ENCODE assay signal across 8 cellular contexts in genomic region chr12:103799504-103800251, GRCh38. TPM values are rescaled to one million over a fixed set of nuclear protein-coding genes. Genes with fewer than 3 reads are reported as not detected.
DNase-seq lines count a peak whose midpoint lies in the region; ATAC-seq and TF ChIP-seq lines count a peak whose summit lies in the region.

No MANE protein-coding gene starts in this region.

- no peak for TF ChIP-seq CTCF in colonic mucosa (IDR thresholded peaks at IDR 0.05)

- no peaks in the 10 kb centered on the region for H3K27me3 Mint-ChIP-seq in activated T-cell treated with anti-CD3 and anti-CD28 coated beads, Interleukin-2, amount 50 U/mL, for 24 hours

- peaks cover 2% of the 10 kb centered on the region for H3K4me1 Mint-ChIP-seq in activated T-cell treated with anti-CD3 and anti-CD28 coated beads, Interleukin-2, amount 50 U/mL, for 24 hours (ENCODE audit: low read depth)
- H3K4me1 Mint-ChIP-seq in stimulated activated effector memory CD8-positive, alpha-beta T cell treated with anti-CD3 and anti-CD28 coated beads, Interleukin-12 subunit alpha, Interleukin-12 subunit beta, amount 100 ng/mL, for 72 hours = no peaks in the 10 kb centered on the region

- no peak overlapping the region for H3K4me3 ChIP-seq in colonic mucosa
- no peak overlapping the region for H3K4me3 ChIP-seq in muscle layer of duodenum (ENCODE audit: low read depth in 1 of 2, low read length in 2 of 2)

- no peaks in the 10 kb centered on the region for H3K27me3 ChIP-seq in colonic mucosa
- H3K27me3 ChIP-seq in muscle layer of duodenum (ENCODE audit: low read depth, low read length) = no peaks in the 10 kb centered on the region

- no peak overlapping the region for H3K4me3 Mint-ChIP-seq in activated T-cell treated with anti-CD3 and anti-CD28 coated beads, Interleukin-2, amount 50 U/mL, for 24 hours
- no peak overlapping the region for H3K4me3 Mint-ChIP-seq in stimulated activated effector memory CD8-positive, alpha-beta T cell treated with anti-CD3 and anti-CD28 coated beads, Interleukin-12 subunit alpha, Interleukin-12 subunit beta, amount 100 ng/mL, for 72 hours

- no peak for ATAC-seq in HG02970 (IDR thresholded peaks at IDR 0.05; ENCODE audit: low FRiP score, unreplicated experiment)
- no peak for ATAC-seq in GM19023 (IDR thresholded peaks at IDR 0.05; ENCODE audit: unreplicated experiment)
- no peak for ATAC-seq in stimulated activated effector memory CD8-positive, alpha-beta T cell treated with anti-CD3 and anti-CD28 coated beads, Interleukin-12 subunit alpha, Interleukin-12 subunit beta, amount 100 ng/mL, for 72 hours

- H3K36me3 Mint-ChIP-seq in activated T-cell treated with anti-CD3 and anti-CD28 coated beads, Interleukin-2, amount 50 U/mL, for 24 hours (ENCODE audit: low read depth) = peaks cover 72% of the 10 kb centered on the region
- peaks cover 22% of the 10 kb centered on the region for H3K36me3 Mint-ChIP-seq in stimulated activated effector memory CD8-positive, alpha-beta T cell treated with anti-CD3 and anti-CD28 coated beads, Interleukin-12 subunit alpha, Interleukin-12 subunit beta, amount 100 ng/mL, for 72 hours

- intact Hi-C loops in colonic mucosa (cut with DNase I) = no loop called here

- H3K4me1 ChIP-seq in colonic mucosa = no peaks in the 10 kb centered on the region
- peaks cover 8 to 20% of the 10 kb centered on the region in 2 donors for H3K4me1 ChIP-seq in muscle layer of duodenum (ENCODE audit: control insufficient read depth in 1 of 2, insufficient read depth in 2 of 2, low read length in 2 of 2)

- peak; percentile 98 for DNase-seq in DMS53 treated with DMSO at 0.1 percent for 48 hours (lab: John Stamatoyannopoulos, UW; ENCODE audit: unreplicated experiment)
- DNase-seq in NCI-H2196 treated with DMSO at 0.1 percent for 48 hours (lab: John Stamatoyannopoulos, UW; ENCODE audit: unreplicated experiment) = peak; percentile 94
- peak; percentile 44 for DNase-seq in colonic mucosa
- no peak for DNase-seq in activated T-cell treated with anti-CD3 and anti-CD28 coated beads, Interleukin-2, amount 50 U/mL, for 24 hours
- no peak for DNase-seq in stimulated activated effector memory CD8-positive, alpha-beta T cell treated with anti-CD3 and anti-CD28 coated beads, Interleukin-12 subunit alpha, Interleukin-12 subunit beta, amount 100 ng/mL, for 72 hours (ENCODE audit: low spot score in 2 of 2)

- H3K9me3 ChIP-seq in colonic mucosa = no peaks in the 10 kb centered on the region
- no peaks in the 10 kb centered on the region for H3K9me3 ChIP-seq in muscle layer of duodenum (ENCODE audit: control insufficient read depth in 1 of 2, low read length in 2 of 2)

- H3K36me3 ChIP-seq in colonic mucosa (peaks cover 3% of the 10 kb centered on the region), muscle layer of duodenum (ENCODE audit: control insufficient read depth in 1 of 2, insufficient read depth in 2 of 2, low read length in 2 of 2) (peaks cover 0 to 12% of the 10 kb centered on the region in 2 donors)

- H3K27ac ChIP-seq in colonic mucosa (peak overlapping the region; percentile 69), muscle layer of duodenum (ENCODE audit: low read length) (peak overlapping the region; percentile 55)

- peak overlapping the region in 1 of 2 donors; percentile 55 for H3K9ac ChIP-seq in colonic mucosa (ENCODE audit: low read depth in 2 of 2, low read length in 2 of 2)

- no peak overlapping the region for H3K27ac Mint-ChIP-seq in activated T-cell treated with anti-CD3 and anti-CD28 coated beads, Interleukin-2, amount 50 U/mL, for 24 hours
- H3K27ac Mint-ChIP-seq in stimulated activated effector memory CD8-positive, alpha-beta T cell treated with anti-CD3 and anti-CD28 coated beads, Interleukin-12 subunit alpha, Interleukin-12 subunit beta, amount 100 ng/mL, for 72 hours = no peak overlapping the region

- peaks cover 3% of the 10 kb centered on the region for H3K9me3 Mint-ChIP-seq in activated T-cell treated with anti-CD3 and anti-CD28 coated beads, Interleukin-2, amount 50 U/mL, for 24 hours
- H3K9me3 Mint-ChIP-seq in stimulated activated effector memory CD8-positive, alpha-beta T cell treated with anti-CD3 and anti-CD28 coated beads, Interleukin-12 subunit alpha, Interleukin-12 subunit beta, amount 100 ng/mL, for 72 hours = no peaks in the 10 kb centered on the region

RNA-seq across cellular contexts. Expression of gene NT5DC3, which starts 41.4 kb away (rescaled TPM):
- total RNA-seq in colonic mucosa = 10 to 100 TPM; 10.0 to 22.6 TPM

Comparison
In these comparisons a context has a peak if more than half of its experiments do, and no peak if none do; other contexts are left out.
1. DNase-seq: peak in DMS53 treated with DMSO at 0.1 percent for 48 hours (single experiment), NCI-H2196 treated with DMSO at 0.1 percent for 48 hours (single experiment) and colonic mucosa (single experiment); none in activated T-cell treated with anti-CD3 and anti-CD28 coated beads, Interleukin-2, amount 50 U/mL, for 24 hours (single experiment) and stimulated activated effector memory CD8-positive, alpha-beta T cell treated with anti-CD3 and anti-CD28 coated beads, Interleukin-12 subunit alpha, Interleukin-12 subunit beta, amount 100 ng/mL, for 72 hours (0 of 2).